8 cellular contexts compared by ENCODE assay signal in genomic region chr15:92881838-92882696, GRCh38. TPM values are rescaled to one million over a fixed set of nuclear protein-coding genes. Genes with fewer than 3 reads are reported as not detected.
DNase-seq lines count a peak whose midpoint lies in the region; ATAC-seq, FAIRE-seq and TF ChIP-seq lines count a peak whose summit lies in the region.

No MANE protein-coding gene starts in this region.

- no peaks in the 10 kb centered on the region for H3K27me3 ChIP-seq in keratinocyte (ENCODE audit: control insufficient read depth, extremely low read depth, insufficient read depth, low read length)

- no peaks in the 10 kb centered on the region for H4K20me1 ChIP-seq in keratinocyte (ENCODE audit: control insufficient read depth, extremely low read depth, insufficient read depth, low read length)

- dilution Hi-C loops in keratinocyte (cut with MboI; ENCODE audit: extremely low pct_ligation_motif_present, low sequenced_read_pairs): no loop called here

- peaks cover 0 to 3% of the 10 kb centered on the region in 2 experiments for H3K36me3 ChIP-seq in keratinocyte (ENCODE audit: control insufficient read depth in 2 of 2, extremely low read depth in 1 of 2, insufficient read depth in 2 of 2, low read length in 2 of 2)

- H3K79me2 ChIP-seq in keratinocyte (ENCODE audit: control insufficient read depth, insufficient read depth, low read length): peaks cover 47% of the 10 kb centered on the region

- H3K9me3 ChIP-seq in keratinocyte (ENCODE audit: control insufficient read depth, low read depth, low read length): no peaks in the 10 kb centered on the region

- H3K4me1 ChIP-seq in keratinocyte (ENCODE audit: control insufficient read depth, extremely low read depth, insufficient read depth, low read length): peaks cover 21% of the 10 kb centered on the region

- peak; percentile 73 for FAIRE-seq in keratinocyte (lab: Jason Lieb, UNC)

- peak overlapping the region; percentile 96 for H3K9ac ChIP-seq in keratinocyte (ENCODE audit: control insufficient read depth, extremely low read depth, insufficient read depth, low read length)

- peak overlapping the region; percentile 72 to 80 (median 79) for H3K4me3 ChIP-seq in keratinocyte (ENCODE audit: control insufficient read depth in 2 of 3, extremely low read depth in 1 of 3, insufficient read depth in 2 of 3, low read depth in 1 of 3, low read length in 3 of 3)

- peak overlapping the region; percentile 96 for H3K27ac ChIP-seq in keratinocyte (ENCODE audit: control insufficient read depth, insufficient read depth, low read length)

- no peak for TF ChIP-seq CTCF in keratinocyte (optimal IDR thresholded peaks at IDR 0.05 in 1 of 3, IDR thresholded peaks at IDR 0.05 in 1 of 3, conservative IDR thresholded peaks at IDR 0.05 in 1 of 3; ENCODE audit: extremely low read depth in 1 of 3, insufficient read depth in 2 of 3, low read length in 3 of 3)

- peak; percentile 97 to 98 for DNase-seq in AML-193 (lab: John Stamatoyannopoulos, UW)
- peak; percentile 99 for DNase-seq in NCI-H446 treated with DMSO at 0.1 percent for 48 hours (lab: John Stamatoyannopoulos, UW)
- DNase-seq in activated CD4-positive, CD25-positive, alpha-beta regulatory T cell treated with anti-CD3 and anti-CD28 coated beads, Interleukin-2, amount 50 U/mL, for 72 hours: peak; percentile 96
- peak; percentile 97 to 100 for DNase-seq in cerebellar nuclear complex (lab: John Stamatoyannopoulos, UW)
- peak; percentile 98 for DNase-seq in keratinocyte (ENCODE audit: low read depth, low spot score)
- DNase-seq in stimulated activated CD4-positive, alpha-beta T cell treated with anti-CD3 and anti-CD28 coated beads, Interleukin-12 subunit alpha, Interleukin-12 subunit beta, amount 100 ng/mL, for 48 hours (ENCODE audit: low read depth in 2 of 3, low spot score in 1 of 3): peak; percentile 97 to 99 (median 98)

- peak; percentile 98 for TF ChIP-seq POLR2A in GM19099 (IDR thresholded peaks at IDR 0.05; ENCODE audit: extremely low read depth, insufficient read length, low read depth)

- H3K9me1 ChIP-seq in keratinocyte (ENCODE audit: control insufficient read depth, extremely low read depth, insufficient read depth, low read length): no peaks in the 10 kb centered on the region

- H2AFZ ChIP-seq in keratinocyte (ENCODE audit: control insufficient read depth, low read length): peak overlapping the region; percentile 72

- ATAC-seq in HG03378 (IDR thresholded peaks at IDR 0.05; ENCODE audit: unreplicated experiment): peak; percentile 96

- H3K4me2 ChIP-seq in keratinocyte (ENCODE audit: control insufficient read depth, extremely low read depth, insufficient read depth, low read depth, low read length): peak overlapping the region; percentile 91

RNA-seq across cellular contexts. Expression of gene CHD2, which starts 18.1 kb away (rescaled TPM):
- 35.3 to 62.0 TPM (median 50.8 TPM) in 3 replicates for polyA plus RNA-seq in keratinocyte
- polyA plus RNA-seq in keratinocyte (2011; ENCODE audit: low read depth): 361 TPM
- 35.2 and 40.9 TPM in 2 replicates for polyA plus RNA-seq in keratinocyte (2011; cell fraction: cytosol; rRNA removed)
- polyA plus RNA-seq in keratinocyte (2011; cell fraction: nucleus; rRNA removed): 193 and 213 TPM in 2 replicates
- 30.4 and 63.0 TPM in 2 replicates for polyA plus RNA-seq in keratinocyte (2012; ENCODE audit: low replicate concordance)
- 64.5 to 125 TPM (median 70.1 TPM) in 3 replicates for polyA minus RNA-seq in keratinocyte
- 31.3 TPM for polyA minus RNA-seq in keratinocyte (2011; cell fraction: cytosol; rRNA and poly(A)+ RNA removed)
- polyA minus RNA-seq in keratinocyte (2011; cell fraction: nucleus; rRNA and poly(A)+ RNA removed): 143 and 290 TPM in 2 replicates

Comparison
In these comparisons a context has a peak if more than half of its experiments do, and no peak if none do; other contexts are left out.
1. Peak in every context shown above with its lines: DNase-seq, ATAC-seq, H3K4me3 ChIP-seq and H3K27ac ChIP-seq.